In genomic region chr2:210086292-210086691, GRCh38 we compare ENCODE assay signal across 28 cellular contexts.
DNase-seq lines count a peak whose midpoint lies in the region; ATAC-seq, FAIRE-seq and TF ChIP-seq lines count a peak whose summit lies in the region.
"Had no signal": no experiment of that assay in that cellular context is flagged by ENCODE, and none has a peak within 500 bp of the region (broad histone marks: within the 10 kb centered on the region; RNA-seq: fewer than 3 reads in every experiment).

No MANE protein-coding gene starts in this region.

- H3K4me3 Mint-ChIP-seq in Calu3 (ENCODE audit: low read depth, unreplicated experiment), result no peak overlapping the region
- H3K4me3 Mint-ChIP-seq: activated naive CD4-positive, alpha-beta T cell treated with anti-CD3 and anti-CD28 coated beads, Interleukin-2, amount 50 U/mL, for 24 hours; activated T-cell treated with anti-CD3 and anti-CD28 coated beads, Interleukin-2, amount 50 U/mL, for 72 hours; brain; dendritic cell treated with granulocyte-macrophage colony-stimulating factor and Interleukin-4, amounts not matched to agents 40 ng/mL and 50 ng/mL, for 4 days; naive B cell had no signal

- CTCF ChIA-PET in Calu3 (lab: Charles Lee), result no interaction called here

- H3K4me1 ChIP-seq in gastrocnemius medialis, result no peaks in the 10 kb centered on the region
- H3K4me1 ChIP-seq: SJSA1 had no signal

- DNase-seq in DMS53 (lab: John Stamatoyannopoulos, UW), result peak; percentile 44
- DNase-seq in DMS53 treated with DMSO at 0.1 percent for 48 hours (lab: John Stamatoyannopoulos, UW; ENCODE audit: unreplicated experiment), result no peak
- peak; percentile 32 to 57 for DNase-seq in cardiac fibroblast (ENCODE audit: low read depth in 2 of 2)
- peak; percentile 8 for DNase-seq in stromal cell of bone marrow (ENCODE audit: low read depth)
- DNase-seq in Calu3, result no peak
- no peak for DNase-seq in gastrocnemius medialis
- DNase-seq: activated T-cell treated with anti-CD3 and anti-CD28 coated beads, Interleukin-2, amount 50 U/mL, for 72 hours; GDM1; glutamatergic neuron; HCEC 1CT; mammary epithelial cell; naive B cell; NCI-H774; PC-9; right lobe of liver; stimulated activated naive CD4-positive, alpha-beta T cell treated with Interleukin-2 at 50 U/mL for 16 hours; T1000; trophoblast cell had no signal

- TF ChIP-seq POLR2A in GM18505 (IDR thresholded peaks at IDR 0.05; ENCODE audit: borderline replicate concordance, extremely low read depth, insufficient read depth, insufficient read length), result no peak
- no peak for TF ChIP-seq POLR2A in gastrocnemius medialis (IDR thresholded peaks at IDR 0.05)

- no peaks in the 10 kb centered on the region for H3K27me3 ChIP-seq in gastrocnemius medialis
- H3K27me3 ChIP-seq: BLaER1, right lobe of liver, SJSA1 had no signal

- H3K36me3 ChIP-seq in gastrocnemius medialis, result no peaks in the 10 kb centered on the region
- H3K36me3 ChIP-seq: right lobe of liver, SJSA1 had no signal

- no peaks in the 10 kb centered on the region for H3K27me3 Mint-ChIP-seq in Calu3 (ENCODE audit: unreplicated experiment)
- H3K27me3 Mint-ChIP-seq: activated naive CD4-positive, alpha-beta T cell treated with anti-CD3 and anti-CD28 coated beads, Interleukin-2, amount 50 U/mL, for 24 hours; brain; dendritic cell treated with granulocyte-macrophage colony-stimulating factor and Interleukin-4, amounts not matched to agents 40 ng/mL and 50 ng/mL, for 4 days; naive B cell had no signal

- no peaks in the 10 kb centered on the region for H3K9me3 Mint-ChIP-seq in Calu3 (ENCODE audit: low read depth, unreplicated experiment)
- H3K9me3 Mint-ChIP-seq: activated naive CD4-positive, alpha-beta T cell treated with anti-CD3 and anti-CD28 coated beads, Interleukin-2, amount 50 U/mL, for 24 hours; activated T-cell treated with anti-CD3 and anti-CD28 coated beads, Interleukin-2, amount 50 U/mL, for 72 hours; brain; dendritic cell treated with granulocyte-macrophage colony-stimulating factor and Interleukin-4, amounts not matched to agents 40 ng/mL and 50 ng/mL, for 4 days; naive B cell had no signal

- H3K27ac Mint-ChIP-seq in Calu3 (ENCODE audit: unreplicated experiment), result no peak overlapping the region
- H3K27ac Mint-ChIP-seq: activated naive CD4-positive, alpha-beta T cell treated with anti-CD3 and anti-CD28 coated beads, Interleukin-2, amount 50 U/mL, for 24 hours; activated T-cell treated with anti-CD3 and anti-CD28 coated beads, Interleukin-2, amount 50 U/mL, for 72 hours; brain; dendritic cell treated with granulocyte-macrophage colony-stimulating factor and Interleukin-4, amounts not matched to agents 40 ng/mL and 50 ng/mL, for 4 days had no signal

- in situ Hi-C loops in gastrocnemius medialis (cut with MboI; ENCODE audit: low sequenced_read_pairs in 4 of 4), result no loop called here

- no peaks in the 10 kb centered on the region for H3K9me3 ChIP-seq in gastrocnemius medialis
- H3K9me3 ChIP-seq: BLaER1, right lobe of liver, SJSA1 had no signal

- H3K4me1 Mint-ChIP-seq in Calu3 (ENCODE audit: low read depth, unreplicated experiment), result no peaks in the 10 kb centered on the region
- H3K4me1 Mint-ChIP-seq: activated naive CD4-positive, alpha-beta T cell treated with anti-CD3 and anti-CD28 coated beads, Interleukin-2, amount 50 U/mL, for 24 hours; brain had no signal

- no peak overlapping the region for H3K27ac ChIP-seq in gastrocnemius medialis
- H3K27ac ChIP-seq: 22Rv1, BLaER1, epithelial cell of prostate, PC-9, right lobe of liver, SJSA1 had no signal

- no TSS peak for BruUV-seq in Calu3 (replicated peaks; lab: Mats Ljungman, UMichigan)

- intact Hi-C loops in Calu3 (cut with micrococcal nuclease; ENCODE audit: unreplicated experiment) (loop anchor here (1.0 kb wide), 1 partner anchor 109 kb away; no protein-coding TSS in a partner anchor), gastrocnemius medialis (cut with DNase I; ENCODE audit: low total_unique reads) (no loop called here)

- peak; percentile 95 for FAIRE-seq in islet of Langerhans (lab: Jason Lieb, UNC)
- FAIRE-seq: GM12891 had no signal

- H3K4me3 ChIP-seq in cardiac fibroblast (replicated peaks in 1 of 2; ENCODE audit: low read depth in 2 of 2, low read length in 2 of 2) (no peak overlapping the region), gastrocnemius medialis (no peak overlapping the region)
- H3K4me3 ChIP-seq: BLaER1, PC-9, right lobe of liver, SJSA1 had no signal

- TF ChIP-seq CTCF in cardiac fibroblast (IDR thresholded peaks at IDR 0.05; ENCODE audit: low read depth, low read length) (no peak), Calu3 (IDR thresholded peaks at IDR 0.05; ENCODE audit: unreplicated experiment) (no peak), gastrocnemius medialis (IDR thresholded peaks at IDR 0.05 in 4 of 5, conservative IDR thresholded peaks at IDR 0.05 in 1 of 5) (no peak)

- no peaks in the 10 kb centered on the region for H3K36me3 Mint-ChIP-seq in Calu3 (ENCODE audit: insufficient read depth, unreplicated experiment)
- H3K36me3 Mint-ChIP-seq: brain had no signal

- ATAC-seq in GM18505 (IDR thresholded peaks at IDR 0.05; ENCODE audit: unreplicated experiment) (no peak), gastrocnemius medialis (no peak)
- ATAC-seq: activated T-cell treated with anti-CD3 and anti-CD28 coated beads, Interleukin-2, amount 50 U/mL, for 72 hours had no signal

Comparison
In these comparisons a context has a peak if more than half of its experiments do, and no peak if none do; other contexts are left out.
1. DNase-seq: peak in DMS53 (single experiment), cardiac fibroblast (2 of 2) and stromal cell of bone marrow (single experiment); none in DMS53 treated with DMSO at 0.1 percent for 48 hours (single experiment), Calu3 (single experiment) and gastrocnemius medialis (0 of 2).